Comparison of ENCODE assay signal across 23 cellular contexts in genomic region chr2:225495706-225496105, GRCh38.
A peak's percentile ranks its signal among the peaks of the same experiment; 100 is the strongest.
DNase-seq lines count a peak whose midpoint lies in the region; ATAC-seq and TF ChIP-seq lines count a peak whose summit lies in the region.
"Had no signal": no experiment of that assay in that cellular context is flagged by ENCODE, and none has a peak within 500 bp of the region (broad histone marks: within the 10 kb centered on the region; RNA-seq: fewer than 3 reads in every experiment).

No MANE protein-coding gene starts in this region.

- no peaks in the 10 kb centered on the region for H3K9me2 ChIP-seq in MM.1S (replicated peaks; ENCODE audit: insufficient read depth, low read length)

- H3K4me2 ChIP-seq in MM.1S (ENCODE audit: low read depth, low read length): no peak overlapping the region
- H3K4me2 ChIP-seq: A549, GM23338 had no signal

- no peak overlapping the region for H3K9ac ChIP-seq in MM.1S (ENCODE audit: low read length)

- H3K36me3 ChIP-seq in MM.1S (replicated peaks; ENCODE audit: insufficient read depth, low read length): no peaks in the 10 kb centered on the region
- H3K36me3 ChIP-seq: HAP-1, Peyer's patch had no signal

- ATAC-seq in HG02623 (IDR thresholded peaks at IDR 0.05; ENCODE audit: unreplicated experiment) (no peak), GM18517 (IDR thresholded peaks at IDR 0.05; ENCODE audit: unreplicated experiment) (no peak)
- ATAC-seq: A549, GM23338 had no signal

- H2AFZ ChIP-seq in MM.1S (ENCODE audit: low read length): no peak overlapping the region
- H2AFZ ChIP-seq: GM23338 had no signal

- H4K20me1 ChIP-seq in MM.1S (ENCODE audit: insufficient read depth, low read length): no peaks in the 10 kb centered on the region

- TF ChIP-seq CTCF in MM.1S (IDR thresholded peaks at IDR 0.05; ENCODE audit: low read length) (peak; percentile 9; the same call in 1 of the 2 replicates), VCaP (conservative IDR thresholded peaks at IDR 0.05) (peak; percentile 26)

- H3K27me3 ChIP-seq in MM.1S (replicated peaks; ENCODE audit: insufficient read depth, low read length): no peaks in the 10 kb centered on the region
- H3K27me3 ChIP-seq: Peyer's patch had no signal

- no peaks in the 10 kb centered on the region for H3K4me1 ChIP-seq in MM.1S (ENCODE audit: low read length)
- H3K4me1 ChIP-seq: A549, HAP-1, Peyer's patch had no signal

- H3K27ac ChIP-seq in MM.1S (ENCODE audit: low read length) (no peak overlapping the region), VCaP (no peak overlapping the region)
- H3K27ac ChIP-seq: A549, Peyer's patch had no signal

- no peaks in the 10 kb centered on the region for H3F3A ChIP-seq in MM.1S (ENCODE audit: insufficient read depth, low read length)

- no peaks in the 10 kb centered on the region for H3K9me3 ChIP-seq in MM.1S (replicated peaks; ENCODE audit: insufficient read depth, low read length)
- H3K9me3 ChIP-seq: A549, HAP-1, Peyer's patch had no signal

- peak; percentile 57 for DNase-seq in NCI-H748 (lab: John Stamatoyannopoulos, UW; ENCODE audit: unreplicated experiment)
- DNase-seq in NCI-H748 treated with DMSO at 0.1 percent for 48 hours (lab: John Stamatoyannopoulos, UW): no peak
- DNase-seq in MM.1S: no peak
- DNase-seq in NCI-H187 treated with DMSO at 0.1 percent for 48 hours (lab: John Stamatoyannopoulos, UW): no peak
- DNase-seq: CD4-positive, CD25-positive, alpha-beta regulatory T cell; COR-L47; DMS 273 treated with DMSO at 0.1 percent for 48 hours; KG1; MV-4-11; NCI-H1436; NCI-H1930; NCI-H2171 treated with DMSO at 0.1 percent for 48 hours; NCI-H446; NCI-H526; NK-92 treated with Interleukin-12 subunit alpha and Interleukin-12 subunit beta, amount 100 ng/mL, for 24 hours; Peyer's patch; T1000 had no signal

- H3K79me2 ChIP-seq in MM.1S (ENCODE audit: low read length): no peaks in the 10 kb centered on the region

- H3K4me3 ChIP-seq in MM.1S (ENCODE audit: low read length): no peak overlapping the region
- H3K4me3 ChIP-seq: A549, GM23338, HAP-1, Peyer's patch had no signal
